ENCODE assay signal across 22 cellular contexts in the genomic region with DNA sequence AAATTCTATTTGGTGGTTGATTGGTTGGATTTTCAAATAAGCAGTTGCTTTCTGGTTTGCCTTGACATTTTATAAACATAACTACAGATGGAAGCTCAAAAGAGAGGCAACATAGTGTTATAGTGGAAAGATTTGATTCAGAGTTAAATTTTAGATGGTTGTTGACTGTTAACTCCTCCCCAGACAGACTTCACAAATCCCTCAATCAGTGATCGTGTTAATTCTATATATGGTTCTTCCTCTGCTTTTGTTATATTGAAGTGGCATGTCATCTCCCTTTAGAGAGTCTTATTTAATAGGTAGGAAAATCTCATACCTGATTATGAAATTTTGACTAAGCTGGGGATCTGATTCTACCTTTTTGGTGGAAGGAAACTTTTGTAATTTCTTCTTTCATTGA. TPM values are rescaled to one million over a fixed set of nuclear protein-coding genes. Genes with fewer than 3 reads are reported as not detected.
DNase-seq lines count a peak whose midpoint lies in the region; ATAC-seq and TF ChIP-seq lines count a peak whose summit lies in the region.
"Had no signal": no experiment of that assay in that cellular context is flagged by ENCODE, and none has a peak within 500 bp of the region (broad histone marks: within the 10 kb centered on the region; RNA-seq: fewer than 3 reads in every experiment).

No MANE protein-coding gene starts in this region.

- 80 to 90% methylated on average over 1 of the region's 1 CpG for WGBS in testis, 2 donors

- no peaks in the 10 kb centered on the region for H3K27me3 Mint-ChIP-seq in activated naive CD4-positive, alpha-beta T cell treated with anti-CD3 and anti-CD28 coated beads, Interleukin-2, amount 10 ng/mL, durations not matched to agents 7 days and 5 days
- no peaks in the 10 kb centered on the region for H3K27me3 Mint-ChIP-seq in CD4-positive, alpha-beta memory T cell
- H3K27me3 Mint-ChIP-seq in activated naive CD8-positive, alpha-beta T cell: no peaks in the 10 kb centered on the region
- H3K27me3 Mint-ChIP-seq in naive B cell: no peaks in the 10 kb centered on the region

- no peak for DNase-seq in activated naive CD4-positive, alpha-beta T cell treated with anti-CD3 and anti-CD28 coated beads, Interleukin-2, amount 10 ng/mL, durations not matched to agents 7 days and 5 days
- no peak for DNase-seq in activated naive CD4-positive, alpha-beta T cell treated with Interleukin-2 at 50 U/mL for 16 hours
- DNase-seq in CD4-positive, alpha-beta memory T cell: no peak
- no peak for DNase-seq in naive B cell
- DNase-seq in activated CD8-positive, alpha-beta memory T cell treated with anti-CD3 and anti-CD28 coated beads for 24 hours: no peak
- no peak for DNase-seq in testis
- DNase-seq: Caco-2; GDM1; GM23248; KG1; NCI-H1105 treated with DMSO at 0.1 percent for 48 hours; NCI-H1694 treated with DMSO at 0.1 percent for 48 hours; NCI-H510A; NCI-H748 treated with DMSO at 0.1 percent for 48 hours; NK-92 treated with Interleukin-12 subunit alpha and Interleukin-12 subunit beta, amount 100 ng/mL, for 24 hours; Peyer's patch had no signal

- POLR2A ChIA-PET in CD4-positive, alpha-beta memory T cell (lab: Charles Lee; ENCODE audit: partially characterized antibody): interaction anchor here (0.6 to 0.7 kb wide), 2 partner anchors 19 to 236 kb away, joined by 3 read pairs; a partner anchor contains a TSS

- no peaks in the 10 kb centered on the region for H3K9me3 ChIP-seq in CD4-positive, alpha-beta memory T cell (ENCODE audit: control insufficient read depth in 1 of 2, low read length in 2 of 2)
- H3K9me3 ChIP-seq in testis: no peaks in the 10 kb centered on the region
- H3K9me3 ChIP-seq: A549, BLaER1, Caco-2, HAP-1, Peyer's patch had no signal

- CTCF ChIA-PET in activated naive CD4-positive, alpha-beta T cell treated with anti-CD3 and anti-CD28 coated beads, Interleukin-2, amount 10 ng/mL, durations not matched to agents 7 days and 5 days (lab: Charles Lee): interaction anchor here (1.3 kb wide), 1 partner anchor 49 kb away, joined by 3 read pairs; no protein-coding TSS in a partner anchor
- CTCF ChIA-PET in CD4-positive, alpha-beta memory T cell (lab: Charles Lee; ENCODE audit: partially characterized antibody): interaction anchor here (1.3 kb wide), 1 partner anchor 389 kb away, joined by 4 read pairs; no protein-coding TSS in a partner anchor

- no peak for TF ChIP-seq POLR2A in testis (IDR thresholded peaks at IDR 0.05)

- H3K4me3 ChIP-seq in CD4-positive, alpha-beta memory T cell (ENCODE audit: low read length in 2 of 2): no peak overlapping the region
- no peak overlapping the region for H3K4me3 ChIP-seq in testis
- H3K4me3 ChIP-seq: A549, BLaER1, GM23248, HAP-1, Peyer's patch had no signal

- ATAC-seq in naive B cell (ENCODE audit: low read depth in 2 of 2) (no peak), HG03095 (IDR thresholded peaks at IDR 0.05; ENCODE audit: unreplicated experiment) (no peak)
- ATAC-seq: A549 had no signal

- peaks cover 32% of the 10 kb centered on the region for H3K36me3 ChIP-seq in CD4-positive, alpha-beta memory T cell (ENCODE audit: insufficient read depth, low read length)
- no peaks in the 10 kb centered on the region for H3K36me3 ChIP-seq in testis (ENCODE audit: low read depth, missing control alignments)

- H3K4me1 ChIP-seq in CD4-positive, alpha-beta memory T cell (ENCODE audit: insufficient read depth, low read length): peaks cover 25% of the 10 kb centered on the region
- H3K4me1 ChIP-seq in testis: no peaks in the 10 kb centered on the region
- H3K4me1 ChIP-seq: A549, Caco-2 had no signal

- H3K36me3 Mint-ChIP-seq in activated naive CD4-positive, alpha-beta T cell treated with anti-CD3 and anti-CD28 coated beads, Interleukin-2, amount 10 ng/mL, durations not matched to agents 7 days and 5 days: peaks cover 59% of the 10 kb centered on the region
- H3K36me3 Mint-ChIP-seq in CD4-positive, alpha-beta memory T cell: peaks cover 40 to 72% of the 10 kb centered on the region in 2 donors
- H3K36me3 Mint-ChIP-seq in activated naive CD8-positive, alpha-beta T cell: peaks cover 6% of the 10 kb centered on the region
- H3K36me3 Mint-ChIP-seq in naive B cell: peaks cover 10 to 17% of the 10 kb centered on the region in 2 donors

- H3K27me3 ChIP-seq in CD4-positive, alpha-beta memory T cell (ENCODE audit: insufficient read depth, low read length): no peaks in the 10 kb centered on the region
- H3K27me3 ChIP-seq in testis: no peaks in the 10 kb centered on the region
- H3K27me3 ChIP-seq: BLaER1, Peyer's patch had no signal

- H3K4me3 Mint-ChIP-seq in activated naive CD4-positive, alpha-beta T cell treated with anti-CD3 and anti-CD28 coated beads, Interleukin-2, amount 10 ng/mL, durations not matched to agents 7 days and 5 days: no peak overlapping the region
- peak overlapping the region in 2 of 8 donors; percentile 2 to 15 for H3K4me3 Mint-ChIP-seq in CD4-positive, alpha-beta memory T cell
- no peak overlapping the region for H3K4me3 Mint-ChIP-seq in activated naive CD8-positive, alpha-beta T cell
- H3K4me3 Mint-ChIP-seq in naive B cell: no peak overlapping the region

- intact Hi-C loops in CD4-positive, alpha-beta memory T cell (cut with micrococcal nuclease): no loop called here
- intact Hi-C loops in testis (cut with DNase I; ENCODE audit: low total_unique reads): no loop called here

- H3K9me3 Mint-ChIP-seq in activated naive CD4-positive, alpha-beta T cell treated with anti-CD3 and anti-CD28 coated beads, Interleukin-2, amount 10 ng/mL, durations not matched to agents 7 days and 5 days: no peaks in the 10 kb centered on the region
- no peaks in the 10 kb centered on the region for H3K9me3 Mint-ChIP-seq in CD4-positive, alpha-beta memory T cell
- no peaks in the 10 kb centered on the region for H3K9me3 Mint-ChIP-seq in activated naive CD8-positive, alpha-beta T cell (ENCODE audit: low read depth)
- H3K9me3 Mint-ChIP-seq in naive B cell: no peaks in the 10 kb centered on the region

- peaks cover 50% of the 10 kb centered on the region for H3K4me1 Mint-ChIP-seq in activated naive CD4-positive, alpha-beta T cell treated with anti-CD3 and anti-CD28 coated beads, Interleukin-2, amount 10 ng/mL, durations not matched to agents 7 days and 5 days
- H3K4me1 Mint-ChIP-seq in CD4-positive, alpha-beta memory T cell: peaks cover 36 to 77% (median 62%) of the 10 kb centered on the region in 4 donors
- peaks cover 91% of the 10 kb centered on the region for H3K4me1 Mint-ChIP-seq in activated naive CD8-positive, alpha-beta T cell (ENCODE audit: low read depth)
- peaks cover 33 to 53% (median 44%) of the 10 kb centered on the region in 3 donors for H3K4me1 Mint-ChIP-seq in naive B cell

- peak overlapping the region; percentile 2 for H3K27ac Mint-ChIP-seq in activated naive CD4-positive, alpha-beta T cell treated with anti-CD3 and anti-CD28 coated beads, Interleukin-2, amount 10 ng/mL, durations not matched to agents 7 days and 5 days
- H3K27ac Mint-ChIP-seq in CD4-positive, alpha-beta memory T cell: peak overlapping the region; percentile 6 to 82 (median 45)
- H3K27ac Mint-ChIP-seq in activated naive CD8-positive, alpha-beta T cell: peak overlapping the region; percentile 43
- H3K27ac Mint-ChIP-seq in naive B cell: peak overlapping the region in 4 of 6 donors; percentile 9 to 82 (median 38)

- no peak overlapping the region for H3K27ac ChIP-seq in CD4-positive, alpha-beta memory T cell (ENCODE audit: low read depth, low read length)
- no peak overlapping the region for H3K27ac ChIP-seq in testis
- H3K27ac ChIP-seq: A549, BLaER1, GM23248, Peyer's patch had no signal

- TF ChIP-seq CTCF in testis (IDR thresholded peaks at IDR 0.05): no peak

RNA-seq across cellular contexts. Expression of a gene that starts 19.5 kb away (rescaled TPM):
- 10 to 100 TPM; 52.2 to 55.5 TPM for total RNA-seq in CD4-positive, alpha-beta memory T cell
- polyA plus RNA-seq in CD4-positive, alpha-beta memory T cell: 100 to 1,000 TPM; 185 to 199 TPM
- polyA plus RNA-seq in naive B cell (ENCODE audit: low read depth in 6 of 6) (100 to 1,000 TPM; 192 to 245 (median 213) TPM), testis (ENCODE audit: insufficient read depth, low read depth, low replicate concordance) (87.7 TPM)
- total RNA-seq in testis: 10 to 100 TPM; 91.0 to 93.9 TPM

RNA-seq across cellular contexts. Expression of a gene that starts 38.5 kb away (rescaled TPM):
- 10 to 100 TPM; 18.2 to 19.4 TPM for total RNA-seq in CD4-positive, alpha-beta memory T cell
- polyA plus RNA-seq in CD4-positive, alpha-beta memory T cell: under 1 TPM; 0.03 to 0.57 TPM
- polyA plus RNA-seq in naive B cell (ENCODE audit: low read depth in 6 of 6) (1 to 10 TPM in 1 of 6 donors, under 1 TPM in 5; 0.03 to 1.2 (median 0.53) TPM), testis (ENCODE audit: insufficient read depth, low read depth, low replicate concordance) (4.3 TPM)
- 10 to 100 TPM in 1 of 2 donors, 1 to 10 TPM in 1; 9.7 to 12.2 TPM for total RNA-seq in testis

RNA-seq across cellular contexts. Expression of a gene that starts 53.4 kb away (rescaled TPM):
- not detected for total RNA-seq in CD4-positive, alpha-beta memory T cell
- not detected for polyA plus RNA-seq in CD4-positive, alpha-beta memory T cell
- polyA plus RNA-seq in naive B cell (ENCODE audit: low read depth in 6 of 6): not detected
- 1 to 10 TPM; 1.3 to 2.7 TPM for total RNA-seq in testis
- 93.4 TPM for polyA plus RNA-seq in testis (ENCODE audit: insufficient read depth, low read depth, low replicate concordance)
- total RNA-seq: GM23248, HT-29 had no signal
- polyA plus RNA-seq: GM23248 had no signal

Comparison
In these comparisons a context has a peak if more than half of its experiments do, and no peak if none do; other contexts are left out.
1. RNA of a gene that starts 53.4 kb away (polyA plus RNA-seq): 93.4 TPM in testis (single experiment); not detected in CD4-positive, alpha-beta memory T cell and not detected in naive B cell; every median in the first group is over 10 times any median in the second.
2. Peak in every context shown above with its lines, with median percentiles within 50 percentile points of each other: H3K27ac Mint-ChIP-seq.